ENCODE assay signal across 8 cellular contexts in genomic region chr4:81469774-81470455, GRCh38. TPM values are rescaled to one million over a fixed set of nuclear protein-coding genes. Genes with fewer than 3 reads are reported as not detected.
DNase-seq lines count a peak whose midpoint lies in the region; ATAC-seq and TF ChIP-seq lines count a peak whose summit lies in the region.

No MANE protein-coding gene starts in this region.

- H3K27me3 Mint-ChIP-seq in activated CD4-positive, alpha-beta T cell treated with anti-CD3 and anti-CD28 coated beads, Interleukin-2, amount 10 ng/mL, durations not matched to agents 24 days and 14 days = peaks cover 2% of the 10 kb centered on the region

- peak overlapping the region; percentile 79 for H3K27ac Mint-ChIP-seq in activated CD4-positive, alpha-beta T cell treated with anti-CD3 and anti-CD28 coated beads, Interleukin-2, amount 10 ng/mL, durations not matched to agents 24 days and 14 days

- 25 to 34% (median 27%) methylated on average over 7 of the region's 7 CpGs for WGBS in adrenal gland, 4 donors
- WGBS in right lobe of liver (ENCODE audit: insufficient coverage, low coverage, low lambda C conversion rate, missing lambda C conversion rate) = 6% methylated on average over 7 of the region's 7 CpGs
- WGBS in suprapubic skin = 15% methylated on average over 7 of the region's 7 CpGs

- H3K9me3 ChIP-seq in adrenal gland (replicated peaks in 1 of 3) (no peaks in the 10 kb centered on the region), right lobe of liver (no peaks in the 10 kb centered on the region), suprapubic skin (no peaks in the 10 kb centered on the region)

- DNase-seq in activated CD4-positive, alpha-beta T cell treated with anti-CD3 and anti-CD28 coated beads, Interleukin-2, amount 10 ng/mL, durations not matched to agents 24 days and 14 days = no peak
- DNase-seq in activated CD4-positive, alpha-beta T cell treated with anti-CD3 and anti-CD28 coated beads for 1 hour = no peak
- DNase-seq in adrenal gland = no peak
- DNase-seq in right lobe of liver = no peak
- no peak for DNase-seq in suprapubic skin (ENCODE audit: low spot score in 2 of 2)
- no peak for DNase-seq in inferior parietal cortex (ENCODE audit: extremely low spot score)
- DNase-seq in NCI-H1694 treated with DMSO at 0.1 percent for 48 hours (lab: John Stamatoyannopoulos, UW) = no peak

- no peaks in the 10 kb centered on the region for H3K27me3 ChIP-seq in adrenal gland
- no peaks in the 10 kb centered on the region for H3K27me3 ChIP-seq in right lobe of liver
- H3K27me3 ChIP-seq in suprapubic skin = no peaks in the 10 kb centered on the region

- peaks cover 26% of the 10 kb centered on the region for H3K4me1 Mint-ChIP-seq in activated CD4-positive, alpha-beta T cell treated with anti-CD3 and anti-CD28 coated beads, Interleukin-2, amount 10 ng/mL, durations not matched to agents 24 days and 14 days

- H3K9me3 Mint-ChIP-seq in activated CD4-positive, alpha-beta T cell treated with anti-CD3 and anti-CD28 coated beads, Interleukin-2, amount 10 ng/mL, durations not matched to agents 24 days and 14 days = no peaks in the 10 kb centered on the region

- H3K4me3 ChIP-seq in adrenal gland = peak overlapping the region in 1 of 4 donors; percentile 91
- peak overlapping the region; percentile 81 to 90 (median 87) for H3K4me3 ChIP-seq in right lobe of liver
- H3K4me3 ChIP-seq in suprapubic skin = peak overlapping the region; percentile 98

- H3K36me3 ChIP-seq in adrenal gland (replicated peaks in 1 of 2) (no peaks in the 10 kb centered on the region), right lobe of liver (no peaks in the 10 kb centered on the region), suprapubic skin (no peaks in the 10 kb centered on the region)

- H3K27ac ChIP-seq in adrenal gland (peak overlapping the region in 4 of 5 donors; percentile 72 to 92 (median 82)), right lobe of liver (peak overlapping the region; percentile 97 to 100 (median 99)), suprapubic skin (peak overlapping the region; percentile 98)

- H3K4me3 Mint-ChIP-seq in activated CD4-positive, alpha-beta T cell treated with anti-CD3 and anti-CD28 coated beads, Interleukin-2, amount 10 ng/mL, durations not matched to agents 24 days and 14 days = peak overlapping the region; percentile 88

- ATAC-seq in right lobe of liver (no peak), HG03571 (IDR thresholded peaks at IDR 0.05; ENCODE audit: unreplicated experiment) (no peak)

- no peaks in the 10 kb centered on the region for H3K36me3 Mint-ChIP-seq in activated CD4-positive, alpha-beta T cell treated with anti-CD3 and anti-CD28 coated beads, Interleukin-2, amount 10 ng/mL, durations not matched to agents 24 days and 14 days (ENCODE audit: low read depth)

- TF ChIP-seq EP300 in suprapubic skin (IDR thresholded peaks at IDR 0.05) = no peak

- TF ChIP-seq POLR2A in adrenal gland (IDR thresholded peaks at IDR 0.05) (no peak), right lobe of liver (IDR thresholded peaks at IDR 0.05) (peak; percentile 74), suprapubic skin (IDR thresholded peaks at IDR 0.05) (no peak)

- intact Hi-C loops in activated CD4-positive, alpha-beta T cell treated with anti-CD3 and anti-CD28 coated beads, Interleukin-2, amount 10 ng/mL, durations not matched to agents 24 days and 14 days (cut with micrococcal nuclease) = loop anchor here (1.0 to 5.0 kb wide), 4 partner anchors 87 to 442 kb away; no protein-coding TSS in a partner anchor
- intact Hi-C loops in adrenal gland (cut with DNase I) = loop anchor here in 1 of 2 donors (10.0 kb wide), 1 partner anchor 375 kb away; no protein-coding TSS in a partner anchor
- intact Hi-C loops in right lobe of liver (cut with DNase I) = loop anchor here in 1 of 2 donors (10.0 kb wide), 1 partner anchor 375 kb away; no protein-coding TSS in a partner anchor

- no peak for TF ChIP-seq CTCF in adrenal gland (IDR thresholded peaks at IDR 0.05)
- TF ChIP-seq CTCF in right lobe of liver (IDR thresholded peaks at IDR 0.05) = no peak
- TF ChIP-seq CTCF in suprapubic skin (IDR thresholded peaks at IDR 0.05) = no peak

- peaks cover 0 to 28% of the 10 kb centered on the region in 2 donors for H3K4me1 ChIP-seq in adrenal gland (replicated peaks in 1 of 2)
- peaks cover 0 to 57% (median 21%) of the 10 kb centered on the region in 4 donors for H3K4me1 ChIP-seq in right lobe of liver
- peaks cover 58% of the 10 kb centered on the region for H3K4me1 ChIP-seq in suprapubic skin

RNA-seq across cellular contexts. Expression of gene RASGEF1B, which starts 1.8 kb away (rescaled TPM):
- total RNA-seq in activated CD4-positive, alpha-beta T cell treated with anti-CD3 and anti-CD28 coated beads, Interleukin-2, amount 10 ng/mL, durations not matched to agents 24 days and 14 days = 3.9 and 5.5 TPM in 2 replicates
- total RNA-seq in adrenal gland = 10 to 100 TPM in 4 of 8 donors, 1 to 10 TPM in 4; 6.3 to 27.2 (median 9.8) TPM
- 10 to 100 TPM in 1 of 3 donors, 1 to 10 TPM in 2; 5.6 to 13.9 (median 7.1) TPM for polyA plus RNA-seq in adrenal gland
- total RNA-seq in right lobe of liver = 10 to 100 TPM; 22.9 to 51.9 (median 25.8) TPM
- total RNA-seq in suprapubic skin = 100 to 1,000 TPM in 1 of 4 donors, 10 to 100 TPM in 3; 32.4 to 106 (median 63.0) TPM
